In genomic region chr6:127177030-127177928, GRCh38 we compare ENCODE assay signal across 20 cellular contexts. TPM values are rescaled to one million over a fixed set of nuclear protein-coding genes. Genes with fewer than 3 reads are reported as not detected.
A peak's percentile ranks its signal among the peaks of the same experiment; 100 is the strongest.
DNase-seq lines count a peak whose midpoint lies in the region; ATAC-seq and TF ChIP-seq lines count a peak whose summit lies in the region.
"Had no signal": no experiment of that assay in that cellular context is flagged by ENCODE, and none has a peak within 500 bp of the region (broad histone marks: within the 10 kb centered on the region; RNA-seq: fewer than 3 reads in every experiment).

No MANE protein-coding gene starts in this region.

- H2BK15ac ChIP-seq in mesenchymal stem cell (ENCODE audit: low read depth, poor library complexity, severe bottlenecking) = no peak overlapping the region

- H2BK12ac ChIP-seq in mesenchymal stem cell (ENCODE audit: low read length in 2 of 2) = no peak overlapping the region

- no peak overlapping the region for H3K18ac ChIP-seq in mesenchymal stem cell (ENCODE audit: low read depth in 1 of 2, low read length in 2 of 2)

- H3K4me3 ChIP-seq in mesenchymal stem cell (ENCODE audit: insufficient read depth in 1 of 2, low read depth in 1 of 2, low read length in 2 of 2) (no peak overlapping the region), tibial artery (no peak overlapping the region)

- TF ChIP-seq CTCF in chondrocyte (IDR thresholded peaks at IDR 0.05) (no peak), tibial artery (IDR thresholded peaks at IDR 0.05) (no peak)

- H3K4me1 Mint-ChIP-seq in chondrocyte (ENCODE audit: low read depth) = peaks cover 37% of the 10 kb centered on the region
- H3K4me1 Mint-ChIP-seq: T-cell had no signal

- intact Hi-C loops in left ventricle myocardium superior (cut with micrococcal nuclease) (no loop called here), cardiac septum (cut with DNase I) (no loop called here), tibial artery (cut with DNase I; ENCODE audit: low total_unique reads) (no loop called here)

- no peaks in the 10 kb centered on the region for H3K27me3 Mint-ChIP-seq in chondrocyte (ENCODE audit: low read depth)

- no peak overlapping the region for H3K23ac ChIP-seq in mesenchymal stem cell (ENCODE audit: low read length in 2 of 2)

- peaks cover 4% of the 10 kb centered on the region for H3K9me3 Mint-ChIP-seq in chondrocyte (ENCODE audit: low read depth)
- H3K9me3 Mint-ChIP-seq: activated T-cell treated with anti-CD3 and anti-CD28 coated beads, Interleukin-2, amount 50 U/mL, for 24 hours; T-cell had no signal

- H3K27ac ChIP-seq in mesenchymal stem cell (ENCODE audit: low read length, poor library complexity, severe bottlenecking) = peak overlapping the region; percentile 3
- no peak overlapping the region for H3K27ac ChIP-seq in tibial artery

- H3K27me3 ChIP-seq in mesenchymal stem cell (ENCODE audit: control insufficient read depth in 1 of 2, insufficient read depth in 1 of 2, low read length in 2 of 2) = no peaks in the 10 kb centered on the region
- no peaks in the 10 kb centered on the region for H3K27me3 ChIP-seq in tibial artery

- peak overlapping the region; percentile 19 for H3K9ac ChIP-seq in mesenchymal stem cell (ENCODE audit: low read length)

- H2AFZ ChIP-seq in mesenchymal stem cell (ENCODE audit: low read depth, low read length) = no peak overlapping the region

- no peaks in the 10 kb centered on the region for H3K79me1 ChIP-seq in mesenchymal stem cell (replicated peaks; ENCODE audit: low read length, poor library complexity, severe bottlenecking)

- H4K8ac ChIP-seq in mesenchymal stem cell (ENCODE audit: low read length) = no peak overlapping the region

- no peaks in the 10 kb centered on the region for H3K36me3 ChIP-seq in mesenchymal stem cell (ENCODE audit: control insufficient read depth in 1 of 2, insufficient read depth in 2 of 2, low read depth in 1 of 2, low read length in 2 of 2)
- H3K36me3 ChIP-seq in tibial artery = no peaks in the 10 kb centered on the region

- no peak overlapping the region for H3K14ac ChIP-seq in mesenchymal stem cell (ENCODE audit: low read length in 2 of 2)

- no peak overlapping the region for H2BK120ac ChIP-seq in mesenchymal stem cell (ENCODE audit: low read depth, low read length)

- WGBS in mesenchymal stem cell = 29% methylated on average over 4 of the region's 4 CpGs

- H3K4me3 Mint-ChIP-seq in chondrocyte (ENCODE audit: unreplicated experiment) = no peak overlapping the region
- H3K4me3 Mint-ChIP-seq: activated T-cell treated with anti-CD3 and anti-CD28 coated beads, Interleukin-2, amount 50 U/mL, for 24 hours; T-cell had no signal

- H2BK5ac ChIP-seq in mesenchymal stem cell (ENCODE audit: low read depth, low read length, poor library complexity, severe bottlenecking) = no peak overlapping the region

- H2AK5ac ChIP-seq in mesenchymal stem cell (ENCODE audit: low read length, severe bottlenecking) = no peak overlapping the region

- H3K4ac ChIP-seq in mesenchymal stem cell (ENCODE audit: low read depth in 1 of 2, low read length in 2 of 2) = no peak overlapping the region

- no peak overlapping the region for H3K4me2 ChIP-seq in mesenchymal stem cell (ENCODE audit: low read length, poor library complexity, severe bottlenecking)

- H4K91ac ChIP-seq in mesenchymal stem cell (ENCODE audit: low read length) = no peak overlapping the region

- H3K9me3 ChIP-seq in mesenchymal stem cell (ENCODE audit: control insufficient read depth, low read length) = no peaks in the 10 kb centered on the region
- H3K9me3 ChIP-seq in tibial artery = no peaks in the 10 kb centered on the region

- DNase-seq in left ventricle myocardium superior (no peak), cardiac septum (ENCODE audit: low spot score) (no peak), chondrocyte (ENCODE audit: low spot score) (no peak), mesenchymal stem cell (peak; percentile 70), tibial artery (no peak)
- DNase-seq: activated CD4-positive, alpha-beta T cell treated with anti-CD3 and anti-CD28 coated beads for 1 hour; activated T-cell treated with anti-CD3 and anti-CD28 coated beads, Interleukin-2, amount 50 U/mL, for 24 hours; DMS153; effector CD4-positive, alpha-beta T cell; head of caudate nucleus; KG1; left cardiac atrium; NCI-H1694; NCI-H524 treated with DMSO at 0.1 percent for 48 hours; stimulated activated CD4-positive, alpha-beta T cell treated with anti-CD3 and anti-CD28 coated beads, Interleukin-12 subunit alpha, Interleukin-12 subunit beta, amount 100 ng/mL, for 4 hours; T-cell had no signal

- ATAC-seq in left ventricle myocardium superior (peak; percentile 57), GM18867 (IDR thresholded peaks at IDR 0.05; ENCODE audit: unreplicated experiment) (no peak), GM21367 (IDR thresholded peaks at IDR 0.05; ENCODE audit: unreplicated experiment) (no peak), HG03045 (IDR thresholded peaks at IDR 0.05; ENCODE audit: unreplicated experiment) (no peak)
- ATAC-seq: Panc1, T-cell had no signal

- H3K4me1 ChIP-seq in mesenchymal stem cell (ENCODE audit: control insufficient read depth, insufficient read depth, low read depth, low read length) (no peaks in the 10 kb centered on the region), tibial artery (no peaks in the 10 kb centered on the region)

- peak overlapping the region; percentile 46 for H3K27ac Mint-ChIP-seq in chondrocyte (ENCODE audit: unreplicated experiment)
- H3K27ac Mint-ChIP-seq: activated T-cell treated with anti-CD3 and anti-CD28 coated beads, Interleukin-2, amount 50 U/mL, for 24 hours; T-cell had no signal

- no peaks in the 10 kb centered on the region for H3K36me3 Mint-ChIP-seq in chondrocyte (ENCODE audit: low read depth)
- H3K36me3 Mint-ChIP-seq: T-cell had no signal

RNA-seq across cellular contexts. Expression of gene RSPO3, which starts 58.8 kb away (rescaled TPM):
- 0.57 TPM for total RNA-seq in left ventricle myocardium superior
- 1.8 TPM for total RNA-seq in cardiac septum
- total RNA-seq in chondrocyte = 0.21 to 18.1 TPM (median 0.22 TPM) in 3 replicates
- polyA plus RNA-seq in mesenchymal stem cell (2013, experiment 1 of 2) = 2.1 TPM
- 2.4 TPM for polyA plus RNA-seq in mesenchymal stem cell (2013, experiment 2 of 2)
- total RNA-seq: T-cell had no signal
